ENCODE assay signal across 28 cellular contexts in genomic region chr7:127365957-127366315, GRCh38.
"Had no signal": no experiment of that assay in that cellular context is flagged by ENCODE, and none has a peak within 500 bp of the region (broad histone marks: within the 10 kb centered on the region; RNA-seq: fewer than 3 reads in every experiment).

No MANE protein-coding gene starts in this region.

- FAIRE-seq: colon, endometrium, endothelial cell of umbilical vein, frontal cortex had no signal

- DNase-seq: colonic mucosa; cortex of kidney; dermis blood vessel endothelial cell; dorsolateral prefrontal cortex; effector CD4-positive, alpha-beta T cell; effector CD8-positive, alpha-beta T cell; effector memory CD4-positive, alpha-beta T cell; effector memory CD8-positive, alpha-beta T cell; endodermal cell; esophagus squamous epithelium; foreskin fibroblast; foreskin keratinocyte; foreskin melanocyte; gastrocnemius medialis; glutamatergic neuron; head of caudate nucleus; heart left ventricle; heart right ventricle had no signal

- H3K36me3 ChIP-seq: colonic mucosa had no signal

- H3K27me3 Mint-ChIP-seq: dendritic cell treated with granulocyte-macrophage colony-stimulating factor and Interleukin-4, amounts not matched to agents 40 ng/mL and 50 ng/mL, for 4 days; effector memory CD8-positive, alpha-beta T cell had no signal

- H3K9me3 ChIP-seq: colonic mucosa, esophagus muscularis mucosa, esophagus squamous epithelium, gastrocnemius medialis, gastroesophageal sphincter, heart left ventricle, heart right ventricle had no signal

- H3K27ac ChIP-seq: colonic mucosa, coronary artery, dorsolateral prefrontal cortex, epithelial cell of prostate, esophagus muscularis mucosa, esophagus squamous epithelium, foreskin keratinocyte, gastrocnemius medialis, gastroesophageal sphincter, heart left ventricle, heart right ventricle had no signal

- H3K4me3 ChIP-seq: colonic mucosa, coronary artery, dorsolateral prefrontal cortex, esophagus muscularis mucosa, esophagus squamous epithelium, gastrocnemius medialis, gastroesophageal sphincter, heart left ventricle, heart right ventricle had no signal

- ATAC-seq: effector memory CD8-positive, alpha-beta T cell; esophagus mucosa; foreskin keratinocyte; gastrocnemius medialis; gastroesophageal sphincter; heart left ventricle; heart right ventricle had no signal

- H3K4me3 Mint-ChIP-seq: dendritic cell treated with granulocyte-macrophage colony-stimulating factor and Interleukin-4, amounts not matched to agents 40 ng/mL and 50 ng/mL, for 4 days; effector memory CD8-positive, alpha-beta T cell; endodermal cell had no signal

- H3K27me3 ChIP-seq: colonic mucosa, dorsolateral prefrontal cortex, esophagus muscularis mucosa, esophagus squamous epithelium, foreskin keratinocyte, gastrocnemius medialis, gastroesophageal sphincter, heart left ventricle, heart right ventricle had no signal

- H3K9me3 Mint-ChIP-seq: dendritic cell treated with granulocyte-macrophage colony-stimulating factor and Interleukin-4, amounts not matched to agents 40 ng/mL and 50 ng/mL, for 4 days; effector memory CD8-positive, alpha-beta T cell; endodermal cell had no signal

- H3K4me1 ChIP-seq: colonic mucosa, esophagus muscularis mucosa, esophagus squamous epithelium, foreskin keratinocyte, gastrocnemius medialis, gastroesophageal sphincter had no signal

- H3K27ac Mint-ChIP-seq: dendritic cell treated with granulocyte-macrophage colony-stimulating factor and Interleukin-4, amounts not matched to agents 40 ng/mL and 50 ng/mL, for 4 days; effector memory CD8-positive, alpha-beta T cell; endodermal cell had no signal
